Comparison of ENCODE assay signal across 24 cellular contexts in genomic region chr10:111944331-111944730, GRCh38.
"Had no signal": no experiment of that assay in that cellular context is flagged by ENCODE, and none has a peak within 500 bp of the region (broad histone marks: within the 10 kb centered on the region; RNA-seq: fewer than 3 reads in every experiment).

No MANE protein-coding gene starts in this region.

- H3K27ac ChIP-seq: cardiac muscle cell, neutrophil, parathyroid adenoma, sigmoid colon, thoracic aorta, upper lobe of left lung had no signal

- H3K4me3 ChIP-seq: cardiac muscle cell, sigmoid colon, thoracic aorta, upper lobe of left lung had no signal

- H3K4me1 ChIP-seq: parathyroid adenoma, sigmoid colon, upper lobe of left lung had no signal

- H3K4me3 Mint-ChIP-seq: activated CD4-positive, alpha-beta T cell treated with anti-CD3 and anti-CD28 coated beads for 36 hours; activated CD8-positive, alpha-beta T cell treated with anti-CD3 and anti-CD28 coated beads for 36 hours; activated naive CD8-positive, alpha-beta T cell treated with anti-CD3 and anti-CD28 coated beads, Interleukin-2, amount 10 ng/mL, durations not matched to agents 7 days and 5 days; activated T-cell treated with anti-CD3 and anti-CD28 coated beads, Interleukin-2, amount 50 U/mL, for 24 hours; naive thymus-derived CD4-positive, alpha-beta T cell; stimulated activated effector memory CD8-positive, alpha-beta T cell treated with anti-CD3 and anti-CD28 coated beads, Interleukin-12 subunit alpha, Interleukin-12 subunit beta, amount 100 ng/mL, for 72 hours had no signal

- H3K36me3 Mint-ChIP-seq: activated naive CD8-positive, alpha-beta T cell treated with anti-CD3 and anti-CD28 coated beads, Interleukin-2, amount 10 ng/mL, durations not matched to agents 7 days and 5 days; stimulated activated effector memory CD8-positive, alpha-beta T cell treated with anti-CD3 and anti-CD28 coated beads, Interleukin-12 subunit alpha, Interleukin-12 subunit beta, amount 100 ng/mL, for 72 hours had no signal

- H3K9ac ChIP-seq: parathyroid adenoma had no signal

- H3K79me2 ChIP-seq: parathyroid adenoma had no signal

- H3K9me3 ChIP-seq: neutrophil, sigmoid colon, thoracic aorta, upper lobe of left lung had no signal

- FAIRE-seq: colon, endometrium had no signal

- H3K27me3 ChIP-seq: cardiac muscle cell, neutrophil, sigmoid colon, upper lobe of left lung had no signal

- H2AFZ ChIP-seq: parathyroid adenoma had no signal

- H3K27ac Mint-ChIP-seq: activated CD4-positive, alpha-beta T cell treated with anti-CD3 and anti-CD28 coated beads for 36 hours; activated CD8-positive, alpha-beta T cell treated with anti-CD3 and anti-CD28 coated beads for 36 hours; activated naive CD8-positive, alpha-beta T cell treated with anti-CD3 and anti-CD28 coated beads, Interleukin-2, amount 10 ng/mL, durations not matched to agents 7 days and 5 days; activated T-cell treated with anti-CD3 and anti-CD28 coated beads, Interleukin-2, amount 50 U/mL, for 24 hours; activated T-helper 2 cell treated with anti-CD3 and anti-CD28 coated beads, Interferon-gamma antibody, Interleukin-2, Interleukin-4, amounts not matched to agents 10 μg/mL and 5 μg/mL and 100 μg/mL, durations not matched to agents 14 hours and 24 hours and 36 hours; naive thymus-derived CD4-positive, alpha-beta T cell; stimulated activated effector memory CD8-positive, alpha-beta T cell treated with anti-CD3 and anti-CD28 coated beads, Interleukin-12 subunit alpha, Interleukin-12 subunit beta, amount 100 ng/mL, for 72 hours had no signal

- DNase-seq: activated CD4-positive, alpha-beta T cell treated with anti-CD3 and anti-CD28 coated beads for 36 hours; activated CD8-positive, alpha-beta T cell treated with anti-CD3 and anti-CD28 coated beads for 36 hours; activated naive CD4-positive, alpha-beta T cell treated with Interleukin-2 at 50 U/mL for 16 hours; activated naive CD8-positive, alpha-beta T cell treated with anti-CD3 and anti-CD28 coated beads, Interleukin-2, amount 10 ng/mL, durations not matched to agents 7 days and 5 days; activated T-cell treated with anti-CD3 and anti-CD28 coated beads, Interleukin-2, amount 50 U/mL, for 24 hours; amygdala; erythroblast; foreskin melanocyte; head of caudate nucleus; left cardiac atrium; mesenchymal stem cell; naive thymus-derived CD4-positive, alpha-beta T cell; sigmoid colon; stimulated activated CD4-positive, alpha-beta T cell treated with anti-CD3 and anti-CD28 coated beads, Interleukin-4, amount 100 ng/mL, for 24 hours; SW 1271 had no signal

- H3K36me3 ChIP-seq: cardiac muscle cell, neutrophil, sigmoid colon, thoracic aorta, upper lobe of left lung had no signal

- ATAC-seq: activated CD4-positive, alpha-beta T cell treated with anti-CD3 and anti-CD28 coated beads for 36 hours; activated CD8-positive, alpha-beta T cell treated with anti-CD3 and anti-CD28 coated beads for 36 hours; left cardiac atrium; naive thymus-derived CD4-positive, alpha-beta T cell; stimulated activated effector memory CD8-positive, alpha-beta T cell treated with anti-CD3 and anti-CD28 coated beads, Interleukin-12 subunit alpha, Interleukin-12 subunit beta, amount 100 ng/mL, for 72 hours had no signal

- H3K4me1 Mint-ChIP-seq: activated CD4-positive, alpha-beta T cell treated with anti-CD3 and anti-CD28 coated beads for 36 hours; activated naive CD8-positive, alpha-beta T cell treated with anti-CD3 and anti-CD28 coated beads, Interleukin-2, amount 10 ng/mL, durations not matched to agents 7 days and 5 days; naive thymus-derived CD4-positive, alpha-beta T cell; stimulated activated effector memory CD8-positive, alpha-beta T cell treated with anti-CD3 and anti-CD28 coated beads, Interleukin-12 subunit alpha, Interleukin-12 subunit beta, amount 100 ng/mL, for 72 hours had no signal

- H3K9me3 Mint-ChIP-seq: activated CD8-positive, alpha-beta T cell treated with anti-CD3 and anti-CD28 coated beads for 36 hours; activated T-helper 2 cell treated with anti-CD3 and anti-CD28 coated beads, Interferon-gamma antibody, Interleukin-2, Interleukin-4, amounts not matched to agents 10 μg/mL and 5 μg/mL and 100 μg/mL, durations not matched to agents 14 hours and 24 hours and 36 hours had no signal

- H3K27me3 Mint-ChIP-seq: activated naive CD8-positive, alpha-beta T cell treated with anti-CD3 and anti-CD28 coated beads, Interleukin-2, amount 10 ng/mL, durations not matched to agents 7 days and 5 days had no signal
